In genomic region chr14:39015360-39015961, GRCh38 we compare ENCODE assay signal across 9 cellular contexts.
DNase-seq lines count a peak whose midpoint lies in the region; ATAC-seq and TF ChIP-seq lines count a peak whose summit lies in the region.
"Had no signal": no experiment of that assay in that cellular context is flagged by ENCODE, and none has a peak within 500 bp of the region (broad histone marks: within the 10 kb centered on the region; RNA-seq: fewer than 3 reads in every experiment).

No MANE protein-coding gene starts in this region.

- no peak overlapping the region for H2AFZ ChIP-seq in neural progenitor cell (replicated peaks)

- TF ChIP-seq CTCF in epithelial cell of esophagus (IDR thresholded peaks at IDR 0.05; ENCODE audit: insufficient read depth, low read depth, low read length, missing control alignments) = peak; percentile 87
- peak; percentile 95 for TF ChIP-seq CTCF in neural progenitor cell (IDR thresholded peaks at IDR 0.05)

- H3K9me3 ChIP-seq in neural progenitor cell (ENCODE audit: low read depth) = no peaks in the 10 kb centered on the region

- DNase-seq in NCI-H510A treated with DMSO at 0.1 percent for 48 hours (lab: John Stamatoyannopoulos, UW) = peak; percentile 80
- DNase-seq in NCI-H510A (lab: John Stamatoyannopoulos, UW) = no peak
- DNase-seq in Jurkat, Clone E6-1 (ENCODE audit: low read depth, low spot score) = peak; percentile 49
- peak; percentile 71 for DNase-seq in RKO (ENCODE audit: low spot score)
- peak; percentile 65 for DNase-seq in epithelial cell of esophagus (ENCODE audit: low read depth)
- peak; percentile 68 for DNase-seq in neural progenitor cell (ENCODE audit: low spot score)

- ATAC-seq in GM21381 (IDR thresholded peaks at IDR 0.05; ENCODE audit: unreplicated experiment) = peak; percentile 79
- ATAC-seq in HG03196 (IDR thresholded peaks at IDR 0.05; ENCODE audit: unreplicated experiment) = no peak

- no peaks in the 10 kb centered on the region for H3K27me3 ChIP-seq in neural progenitor cell

- H3K27me3 Mint-ChIP-seq in neural progenitor cell (ENCODE audit: insufficient read depth, low read depth) = no peaks in the 10 kb centered on the region
- H3K27me3 Mint-ChIP-seq: stimulated activated naive CD8-positive, alpha-beta T cell treated with anti-CD3 and anti-CD28 coated beads, Interleukin-15, Interleukin-2, amounts not matched to agents 100 ng/mL and 50 ng/mL, for 24 hours had no signal

- peaks cover 15% of the 10 kb centered on the region for H3K4me1 Mint-ChIP-seq in neural progenitor cell

- peaks cover 21% of the 10 kb centered on the region for H3F3A ChIP-seq in neural progenitor cell (ENCODE audit: low read depth)

- H3K4me3 Mint-ChIP-seq in neural progenitor cell = no peak overlapping the region
- H3K4me3 Mint-ChIP-seq: stimulated activated naive CD8-positive, alpha-beta T cell treated with anti-CD3 and anti-CD28 coated beads, Interleukin-15, Interleukin-2, amounts not matched to agents 100 ng/mL and 50 ng/mL, for 24 hours had no signal

- no peak overlapping the region for H3K27ac ChIP-seq in neural progenitor cell

- H3K36me3 ChIP-seq in neural progenitor cell = no peaks in the 10 kb centered on the region

- peaks cover 1% of the 10 kb centered on the region for H3K36me3 Mint-ChIP-seq in neural progenitor cell

- H3K9me3 Mint-ChIP-seq in neural progenitor cell = no peaks in the 10 kb centered on the region
- H3K9me3 Mint-ChIP-seq: stimulated activated naive CD8-positive, alpha-beta T cell treated with anti-CD3 and anti-CD28 coated beads, Interleukin-15, Interleukin-2, amounts not matched to agents 100 ng/mL and 50 ng/mL, for 24 hours had no signal

- no peak overlapping the region for H3K27ac Mint-ChIP-seq in neural progenitor cell
- H3K27ac Mint-ChIP-seq: stimulated activated naive CD8-positive, alpha-beta T cell treated with anti-CD3 and anti-CD28 coated beads, Interleukin-15, Interleukin-2, amounts not matched to agents 100 ng/mL and 50 ng/mL, for 24 hours had no signal

- no peaks in the 10 kb centered on the region for H3K79me2 ChIP-seq in neural progenitor cell (ENCODE audit: low read depth)

- H3K4me1 ChIP-seq in neural progenitor cell = peaks cover 5% of the 10 kb centered on the region

- no peaks in the 10 kb centered on the region for H4K20me1 ChIP-seq in neural progenitor cell (ENCODE audit: low read depth)

- no peak overlapping the region for H3K9ac ChIP-seq in neural progenitor cell

- no peak overlapping the region for H3K4me2 ChIP-seq in neural progenitor cell

- H3K4me3 ChIP-seq in Jurkat, Clone E6-1 (ENCODE audit: low read length) = no peak overlapping the region
- H3K4me3 ChIP-seq in epithelial cell of esophagus (ENCODE audit: low read length) (no peak overlapping the region), neural progenitor cell (no peak overlapping the region)
